In the genomic region with DNA sequence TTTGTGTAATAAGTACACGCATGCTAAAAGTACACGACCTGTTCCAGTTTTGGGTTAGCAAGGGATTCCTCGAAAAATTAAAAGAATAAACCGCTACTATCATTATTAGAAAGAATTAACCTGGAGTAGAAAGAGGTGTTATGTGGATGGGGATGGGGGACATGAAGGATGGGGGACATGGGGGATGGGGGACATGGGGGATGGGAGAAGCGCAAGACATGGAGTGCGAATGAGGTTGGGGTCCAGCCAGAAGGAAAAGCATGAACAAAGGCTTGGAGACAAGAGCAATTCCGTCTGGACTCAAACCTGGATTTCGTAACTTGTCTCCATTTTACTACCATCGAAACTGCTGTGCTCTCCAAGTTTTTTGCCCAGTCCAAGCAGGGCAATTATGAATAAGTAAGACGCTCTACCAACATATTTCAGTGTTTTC, we compare ENCODE assay signal across 8 cellular contexts. TPM values are rescaled to one million over a fixed set of nuclear protein-coding genes. Genes with fewer than 3 reads are reported as not detected.
DNase-seq lines count a peak whose midpoint lies in the region; TF ChIP-seq lines count a peak whose summit lies in the region.

No MANE protein-coding gene starts in this region.

- no peak for TF ChIP-seq EP300 in neural cell (conservative IDR thresholded peaks at IDR 0.05; ENCODE audit: poor library complexity, severe bottlenecking)

- no peaks in the 10 kb centered on the region for H3K9me3 Mint-ChIP-seq in endothelial cell (ENCODE audit: unreplicated experiment)

- H3K4me2 ChIP-seq in OCI-LY7 (ENCODE audit: low read length) = peak overlapping the region; percentile 76
- H3K4me2 ChIP-seq in neural cell (ENCODE audit: low read length) = peak overlapping the region; percentile 85

- H4K20me1 ChIP-seq in OCI-LY7 (ENCODE audit: insufficient read depth, low read length) (peaks cover 16% of the 10 kb centered on the region), neural cell (ENCODE audit: insufficient read depth) (peaks cover 8% of the 10 kb centered on the region)

- peaks cover 20% of the 10 kb centered on the region for H3K4me1 Mint-ChIP-seq in endothelial cell (ENCODE audit: unreplicated experiment)

- H3K36me3 ChIP-seq in OCI-LY7 (ENCODE audit: insufficient read depth, low read length) (peaks cover 21% of the 10 kb centered on the region), neural cell (ENCODE audit: insufficient read depth, low read length) (no peaks in the 10 kb centered on the region)

- peaks cover 4% of the 10 kb centered on the region for H3K36me3 Mint-ChIP-seq in endothelial cell (ENCODE audit: low read depth, unreplicated experiment)

- POLR2A ChIA-PET in OCI-LY7 (lab: Charles Lee) = interaction anchor here (0.8 kb wide), 1 partner anchor 280 kb away, joined by 3 read pairs; no protein-coding TSS in a partner anchor

- peaks cover 8% of the 10 kb centered on the region for H3K27me3 Mint-ChIP-seq in endothelial cell (ENCODE audit: unreplicated experiment)

- peak overlapping the region; percentile 55 for H3K9ac ChIP-seq in neural cell (ENCODE audit: low read length)

- H3K27ac ChIP-seq in OCI-LY7 (ENCODE audit: low read depth, low read length, poor library complexity, severe bottlenecking) (peak overlapping the region; percentile 23), neural cell (ENCODE audit: low read length) (peak overlapping the region; percentile 97)

- H3K4me3 ChIP-seq in OCI-LY7 (ENCODE audit: low read depth, low read length, poor library complexity, severe bottlenecking) (peak overlapping the region; percentile 91), neural cell (ENCODE audit: low read length) (peak overlapping the region; percentile 73)

- no peak for TF ChIP-seq CTCF in OCI-LY7 (conservative IDR thresholded peaks at IDR 0.05; ENCODE audit: low read length)
- no peak for TF ChIP-seq CTCF in endothelial cell (IDR thresholded peaks at IDR 0.05; ENCODE audit: unreplicated experiment)
- no peak for TF ChIP-seq CTCF in neural cell (IDR thresholded peaks at IDR 0.05; ENCODE audit: poor library complexity, severe bottlenecking)

- peaks cover 42% of the 10 kb centered on the region for H3K79me2 ChIP-seq in OCI-LY7 (ENCODE audit: insufficient read depth, low read depth, low read length)
- peaks cover 40% of the 10 kb centered on the region for H3K79me2 ChIP-seq in neural cell (replicated peaks; ENCODE audit: insufficient read depth, low read length)

- intact Hi-C loops in OCI-LY7 (cut with micrococcal nuclease; ENCODE audit: unreplicated experiment) = loop anchor here (5.0 to 10.0 kb wide), 2 partner anchors 464 to 564 kb away; partner anchors contain the start of genes ASAP3 and ZBTB40

- TF ChIP-seq RAD21 in neural cell (conservative IDR thresholded peaks at IDR 0.05) = no peak

- peak overlapping the region; percentile 93 for H2AFZ ChIP-seq in OCI-LY7 (ENCODE audit: low read length)
- H2AFZ ChIP-seq in neural cell (ENCODE audit: low read depth, low read length) = peak overlapping the region; percentile 85

- CTCF ChIA-PET in OCI-LY7 (lab: Charles Lee; ENCODE audit: unreplicated experiment) = no interaction called here

- TSS peak; percentile 71 for BruUV-seq in OCI-LY7 (replicated peaks; lab: Mats Ljungman, UMichigan)

- H3K4me1 ChIP-seq in OCI-LY7 (ENCODE audit: insufficient read depth, low read length, poor library complexity, severe bottlenecking) = peaks cover 12% of the 10 kb centered on the region

- no peaks in the 10 kb centered on the region for H3K27me3 ChIP-seq in neural cell (ENCODE audit: insufficient read depth, low read depth, low read length)

- H3K9me3 ChIP-seq in OCI-LY7 (ENCODE audit: low read length) (peaks cover 16% of the 10 kb centered on the region; the same call in 1 of the 2 replicates), neural cell (ENCODE audit: low read length) (no peaks in the 10 kb centered on the region)

- H3K9me2 ChIP-seq in OCI-LY7 (ENCODE audit: insufficient read depth, low read length) = no peaks in the 10 kb centered on the region
- H3K9me2 ChIP-seq in neural cell (ENCODE audit: insufficient read depth, low read length) = no peaks in the 10 kb centered on the region

- DNase-seq in DMS53 (lab: John Stamatoyannopoulos, UW) = peak; percentile 72
- DNase-seq in DMS53 treated with DMSO at 0.1 percent for 48 hours (lab: John Stamatoyannopoulos, UW; ENCODE audit: unreplicated experiment) = no peak
- no peak for DNase-seq in OCI-LY7 (ENCODE audit: low spot score)
- DNase-seq in endothelial cell (ENCODE audit: low spot score) = no peak
- no peak for DNase-seq in cerebellar nuclear complex (lab: John Stamatoyannopoulos, UW)
- no peak for DNase-seq in NCI-H526 treated with DMSO at 0.1 percent for 48 hours (lab: John Stamatoyannopoulos, UW)
- DNase-seq in activated gamma-delta T cell (lab: John Stamatoyannopoulos, UW) = no peak

- H3F3A ChIP-seq in neural cell (ENCODE audit: insufficient read depth, low read length, poor library complexity, severe bottlenecking) = peaks cover 6% of the 10 kb centered on the region

- H3K27ac Mint-ChIP-seq in endothelial cell (ENCODE audit: unreplicated experiment) = peak overlapping the region; percentile 86

- peak overlapping the region; percentile 94 for H3K4me3 Mint-ChIP-seq in endothelial cell (ENCODE audit: unreplicated experiment)

TF ChIP-seq in neural cell, 6 proteins besides CTCF, POLR2A, EP300 and RAD21:
- no peak for TF ChIP-seq TAF1 (IDR thresholded peaks at IDR 0.05; ENCODE audit: low read depth)
- no peak for TF ChIP-seq POLR2AphosphoS5 (IDR thresholded peaks at IDR 0.05)
- TF ChIP-seq, protein P1, sequence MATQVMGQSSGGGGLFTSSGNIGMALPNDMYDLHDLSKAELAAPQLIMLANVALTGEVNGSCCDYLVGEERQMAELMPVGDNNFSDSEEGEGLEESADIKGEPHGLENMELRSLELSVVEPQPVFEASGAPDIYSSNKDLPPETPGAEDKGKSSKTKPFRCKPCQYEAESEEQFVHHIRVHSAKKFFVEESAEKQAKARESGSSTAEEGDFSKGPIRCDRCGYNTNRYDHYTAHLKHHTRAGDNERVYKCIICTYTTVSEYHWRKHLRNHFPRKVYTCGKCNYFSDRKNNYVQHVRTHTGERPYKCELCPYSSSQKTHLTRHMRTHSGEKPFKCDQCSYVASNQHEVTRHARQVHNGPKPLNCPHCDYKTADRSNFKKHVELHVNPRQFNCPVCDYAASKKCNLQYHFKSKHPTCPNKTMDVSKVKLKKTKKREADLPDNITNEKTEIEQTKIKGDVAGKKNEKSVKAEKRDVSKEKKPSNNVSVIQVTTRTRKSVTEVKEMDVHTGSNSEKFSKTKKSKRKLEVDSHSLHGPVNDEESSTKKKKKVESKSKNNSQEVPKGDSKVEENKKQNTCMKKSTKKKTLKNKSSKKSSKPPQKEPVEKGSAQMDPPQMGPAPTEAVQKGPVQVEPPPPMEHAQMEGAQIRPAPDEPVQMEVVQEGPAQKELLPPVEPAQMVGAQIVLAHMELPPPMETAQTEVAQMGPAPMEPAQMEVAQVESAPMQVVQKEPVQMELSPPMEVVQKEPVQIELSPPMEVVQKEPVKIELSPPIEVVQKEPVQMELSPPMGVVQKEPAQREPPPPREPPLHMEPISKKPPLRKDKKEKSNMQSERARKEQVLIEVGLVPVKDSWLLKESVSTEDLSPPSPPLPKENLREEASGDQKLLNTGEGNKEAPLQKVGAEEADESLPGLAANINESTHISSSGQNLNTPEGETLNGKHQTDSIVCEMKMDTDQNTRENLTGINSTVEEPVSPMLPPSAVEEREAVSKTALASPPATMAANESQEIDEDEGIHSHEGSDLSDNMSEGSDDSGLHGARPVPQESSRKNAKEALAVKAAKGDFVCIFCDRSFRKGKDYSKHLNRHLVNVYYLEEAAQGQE (IDR thresholded peaks at IDR 0.05; ENCODE audit: borderline replicate concordance) = no peak
- TF ChIP-seq MXI1 (conservative IDR thresholded peaks at IDR 0.05; ENCODE audit: poor library complexity, severe bottlenecking) = no peak
- TF ChIP-seq EZH2 (IDR thresholded peaks at IDR 0.05; ENCODE audit: borderline replicate concordance, insufficient read depth, low read length, poor library complexity, severe bottlenecking) = no peak
- no peak for TF ChIP-seq SMC3 (conservative IDR thresholded peaks at IDR 0.05; ENCODE audit: poor library complexity)

RNA-seq across cellular contexts. Expression of gene KDM1A, which starts 0.6 kb away (rescaled TPM):
- total RNA-seq in OCI-LY7 (2014; rRNA removed; shearing (Covaris generic)) = 95.5 and 107 TPM in 2 replicates
- total RNA-seq in OCI-LY7 (2022) = 88.8 and 99.1 TPM in 2 replicates
- total RNA-seq in endothelial cell (ENCODE audit: unreplicated experiment) = 105 TPM
- 276 and 304 TPM in 2 replicates for polyA plus RNA-seq in neural cell
- polyA minus RNA-seq in neural cell = 360 and 373 TPM in 2 replicates

RNA-seq across cellular contexts. Expression of gene TEX46, which starts 3.0 kb away (rescaled TPM):
- 0.60 TPM in 1 of 2 replicates, not detected in the other for total RNA-seq in OCI-LY7 (2014; rRNA removed; shearing (Covaris generic))
- total RNA-seq in OCI-LY7 (2022) (not detected in 2 replicates), endothelial cell (ENCODE audit: unreplicated experiment) (not detected)
- polyA plus RNA-seq in neural cell = not detected in 2 replicates
- not detected in 2 replicates for polyA minus RNA-seq in neural cell

RNA-seq across cellular contexts. Expression of gene LACTBL1, which starts 46.0 kb away (rescaled TPM):
- total RNA-seq in OCI-LY7 (2014; rRNA removed; shearing (Covaris generic)) = not detected in 2 replicates
- total RNA-seq in OCI-LY7 (2022) = not detected in 2 replicates
- total RNA-seq in endothelial cell (ENCODE audit: unreplicated experiment) = not detected
- polyA plus RNA-seq in neural cell = not detected in 2 replicates
- polyA minus RNA-seq in neural cell = not detected in 2 replicates
